In the genomic region with DNA sequence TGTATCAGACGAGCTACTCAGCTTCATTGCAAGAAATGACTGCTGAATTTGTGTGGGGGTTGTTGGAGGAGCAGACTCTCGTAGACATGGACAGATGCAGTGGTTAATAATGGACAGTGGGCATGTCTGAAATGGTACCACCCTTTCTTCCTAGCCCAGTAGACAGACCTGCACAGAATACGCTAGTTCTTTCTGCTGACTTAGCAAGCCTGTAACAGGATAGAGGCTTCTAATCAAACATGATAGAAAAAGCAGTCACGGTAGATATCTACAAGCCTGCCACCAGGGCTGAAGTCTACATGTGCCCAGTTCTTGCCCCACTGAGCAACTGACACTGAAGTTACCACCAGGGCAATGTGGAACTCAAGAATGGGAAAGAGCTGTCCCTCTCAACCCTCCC, we compare ENCODE assay signal across 30 cellular contexts.
"Had no signal": no experiment of that assay in that cellular context is flagged by ENCODE, and none has a peak within 500 bp of the region (broad histone marks: within the 10 kb centered on the region; RNA-seq: fewer than 3 reads in every experiment).

No MANE protein-coding gene starts in this region.

- H3K27ac Mint-ChIP-seq: naive thymus-derived CD8-positive, alpha-beta T cell; natural killer cell treated with Interleukin-12 subunit alpha and Interleukin-12 subunit beta and Interleukin-15 and Interleukin-18, amount 100 ng/mL, for 72 hours; stimulated activated memory B cell treated with anti-CD40 and anti-IgM and Interleukin-4, amounts not matched to agents 10 μg/mL and 1 μg/mL and 100 μg/mL, for 72 hours; type B pancreatic cell had no signal

- H3K4me1 Mint-ChIP-seq: naive B cell; naive thymus-derived CD8-positive, alpha-beta T cell; stimulated activated memory B cell treated with anti-CD40 and anti-IgM and Interleukin-4, amounts not matched to agents 10 μg/mL and 1 μg/mL and 100 μg/mL, for 72 hours; stimulated activated naive CD8-positive, alpha-beta T cell treated with anti-CD3 and anti-CD28 coated beads, Interleukin-15, amount 100 ng/mL, for 72 hours had no signal

- H3K4me2 ChIP-seq: smooth muscle cell had no signal

- H3K27me3 ChIP-seq: neutrophil, pancreas, spleen, suprapubic skin, testis, tibial artery, upper lobe of right lung, uterus had no signal

- H3K27ac ChIP-seq: neutrophil, pancreas, psoas muscle, spleen, suprapubic skin, testis, tibial artery, transverse colon, upper lobe of right lung, uterus had no signal

- ATAC-seq: naive thymus-derived CD8-positive, alpha-beta T cell; natural killer cell treated with Interleukin-12 subunit alpha and Interleukin-12 subunit beta and Interleukin-15 and Interleukin-18, amount 100 ng/mL, for 72 hours; pancreas; psoas muscle; right cardiac atrium; sciatic nerve; stimulated activated naive CD8-positive, alpha-beta T cell treated with anti-CD3 and anti-CD28 coated beads, Interleukin-15, amount 100 ng/mL, for 72 hours; stimulated activated naive CD8-positive, alpha-beta T cell treated with anti-CD3 and anti-CD28 coated beads, Interleukin-15, Interleukin-2, amounts not matched to agents 100 U/mL and 50 U/mL, for 24 hours had no signal

- H3K9me3 Mint-ChIP-seq: naive B cell; naive thymus-derived CD8-positive, alpha-beta T cell; natural killer cell treated with Interleukin-12 subunit alpha and Interleukin-12 subunit beta and Interleukin-15 and Interleukin-18, amount 100 ng/mL, for 72 hours; stimulated activated memory B cell treated with anti-CD40 and anti-IgM and Interleukin-4, amounts not matched to agents 10 μg/mL and 1 μg/mL and 100 μg/mL, for 72 hours; stimulated activated naive CD8-positive, alpha-beta T cell treated with anti-CD3 and anti-CD28 coated beads, Interleukin-15, amount 100 ng/mL, for 72 hours had no signal

- H3K4me1 ChIP-seq: pancreas, psoas muscle, spleen, suprapubic skin, testis, tibial artery, transverse colon, upper lobe of right lung, uterus had no signal

- DNase-seq: naive B cell; naive thymus-derived CD8-positive, alpha-beta T cell; nucleus accumbens; pancreas; psoas muscle; right cardiac atrium; spleen; stimulated activated CD4-positive, alpha-beta T cell treated with anti-CD3 and anti-CD28 coated beads, Interleukin-12 subunit alpha, Interleukin-12 subunit beta, amount 100 ng/mL, for 4 hours; stimulated activated CD4-positive, alpha-beta T cell treated with anti-CD3 and anti-CD28 coated beads, Interleukin-1b, Interleukin-23, amount 100 ng/mL, for 48 hours; stimulated activated CD4-positive, alpha-beta T cell treated with anti-CD3 and anti-CD28 coated beads, Interleukin-4, amount 100 ng/mL, for 1 hour; stimulated activated CD4-positive, alpha-beta T cell treated with anti-CD3 and anti-CD28 coated beads, Interleukin-4, amount 100 ng/mL, for 4 hours; stimulated activated CD8-positive, alpha-beta memory T cell treated with anti-CD3 and anti-CD28 coated beads, Interleukin-4, amount 100 ng/mL, for 48 hours; stimulated activated naive CD4-positive, alpha-beta T cell; stimulated activated naive CD8-positive, alpha-beta T cell treated with anti-CD3 and anti-CD28 coated beads, Interleukin-15, amount 100 ng/mL, for 72 hours; stimulated activated naive CD8-positive, alpha-beta T cell treated with anti-CD3 and anti-CD28 coated beads, Interleukin-15, Interleukin-2, amounts not matched to agents 100 U/mL and 50 U/mL, for 24 hours; substantia nigra; testis; tibial artery; transverse colon; upper lobe of right lung; uterus had no signal

- H3K36me3 Mint-ChIP-seq: naive B cell; naive thymus-derived CD8-positive, alpha-beta T cell; natural killer cell treated with Interleukin-12 subunit alpha and Interleukin-12 subunit beta and Interleukin-15 and Interleukin-18, amount 100 ng/mL, for 72 hours; stimulated activated memory B cell treated with anti-CD40 and anti-IgM and Interleukin-4, amounts not matched to agents 10 μg/mL and 1 μg/mL and 100 μg/mL, for 72 hours had no signal

- H3K36me3 ChIP-seq: neutrophil, pancreas, spleen, suprapubic skin, tibial artery, transverse colon, upper lobe of right lung, uterus had no signal

- H3K4me3 Mint-ChIP-seq: naive thymus-derived CD8-positive, alpha-beta T cell; natural killer cell treated with Interleukin-12 subunit alpha and Interleukin-12 subunit beta and Interleukin-15 and Interleukin-18, amount 100 ng/mL, for 72 hours; neural crest cell; stimulated activated memory B cell treated with anti-CD40 and anti-IgM and Interleukin-4, amounts not matched to agents 10 μg/mL and 1 μg/mL and 100 μg/mL, for 72 hours; stimulated activated naive CD8-positive, alpha-beta T cell treated with anti-CD3 and anti-CD28 coated beads, Interleukin-15, amount 100 ng/mL, for 72 hours; type B pancreatic cell had no signal

- FAIRE-seq: pancreas had no signal

- H3K9me3 ChIP-seq: neutrophil, pancreas, psoas muscle, spleen, suprapubic skin, testis, tibial artery, transverse colon, upper lobe of right lung, uterus had no signal

- H3K4me3 ChIP-seq: pancreas, psoas muscle, skin epidermis, smooth muscle cell, spleen, suprapubic skin, testis, tibial artery, transverse colon, upper lobe of right lung, uterus had no signal
